Comparison of ENCODE assay signal across 1 cellular context in the genomic region with DNA sequence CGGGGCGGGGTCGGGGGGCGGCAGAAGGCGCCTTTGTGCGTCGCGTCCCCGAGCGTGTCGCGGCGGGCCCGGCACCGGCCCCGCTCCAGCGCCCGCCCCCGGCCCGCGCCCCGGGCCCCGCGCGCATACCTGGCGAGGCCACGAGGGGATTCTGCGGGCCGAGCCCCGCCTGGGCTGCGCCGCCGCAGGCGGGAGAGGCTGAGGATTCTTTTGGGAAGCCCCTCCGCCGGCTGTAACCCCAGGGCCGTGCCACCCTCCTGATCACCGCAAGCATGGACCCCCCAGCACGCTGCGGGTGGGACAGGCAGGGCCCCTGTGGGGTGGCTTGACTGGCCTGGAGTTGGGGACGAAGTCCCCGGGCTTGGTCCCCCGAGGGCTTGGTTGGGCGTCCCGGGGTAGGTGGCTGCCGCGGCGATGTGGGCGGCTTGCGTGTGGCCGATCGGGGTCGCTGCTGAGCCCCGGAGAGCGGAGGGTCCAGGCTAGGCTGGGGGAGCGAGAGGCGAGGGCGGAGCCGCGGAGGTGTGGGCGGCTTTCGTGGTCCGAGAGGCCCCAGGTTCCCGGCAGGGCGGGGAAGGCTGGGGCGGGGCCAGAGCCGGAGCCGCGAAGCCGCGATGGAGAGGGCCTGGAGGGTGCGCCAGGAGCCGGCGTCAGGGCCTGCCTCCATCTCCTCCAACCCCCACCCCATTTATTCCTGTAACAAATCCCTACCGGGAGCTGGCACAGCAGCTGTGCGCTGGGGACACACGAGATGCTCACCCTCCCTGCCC.
TF ChIP-seq lines count a peak whose summit lies in the region.

No MANE protein-coding gene starts in this region.

TF ChIP-seq in K562, 482 proteins besides CTCF, POLR2A, EP300 and RAD21 (continued from another document):
- TF ChIP-seq ZFX (CRISPR knock-in tag; IDR thresholded peaks at IDR 0.05) (0 out of 2 replicates have a peak, but pooled peaks have one; percentile 8), NRF1 (conservative IDR thresholded peaks at IDR 0.05 in 1 of 2, IDR thresholded peaks at IDR 0.05 in 1 of 2) (peak in 1 of 2 experiments; percentile 30; a peak in 3 of 4 replicates), SMARCB1 (IDR thresholded peaks at IDR 0.05; ENCODE audit: insufficient read length, low read depth) (no peak), PHF8 (IDR thresholded peaks at IDR 0.05; ENCODE audit: borderline replicate concordance, low read length) (peak; percentile 31; the same call in 1 of the 2 replicates), RUNX1 (IDR thresholded peaks at IDR 0.05; ENCODE audit: low read depth) (no peak), ZBTB7A (IDR thresholded peaks at IDR 0.05; ENCODE audit: borderline replicate concordance, control insufficient read depth, low read depth, low read length) (peak; percentile 73; the same call in 1 of the 2 replicates)
TF ChIP-seq in K562: peak in this region for 17.
